23 cellular contexts compared by ENCODE assay signal in the genomic region with DNA sequence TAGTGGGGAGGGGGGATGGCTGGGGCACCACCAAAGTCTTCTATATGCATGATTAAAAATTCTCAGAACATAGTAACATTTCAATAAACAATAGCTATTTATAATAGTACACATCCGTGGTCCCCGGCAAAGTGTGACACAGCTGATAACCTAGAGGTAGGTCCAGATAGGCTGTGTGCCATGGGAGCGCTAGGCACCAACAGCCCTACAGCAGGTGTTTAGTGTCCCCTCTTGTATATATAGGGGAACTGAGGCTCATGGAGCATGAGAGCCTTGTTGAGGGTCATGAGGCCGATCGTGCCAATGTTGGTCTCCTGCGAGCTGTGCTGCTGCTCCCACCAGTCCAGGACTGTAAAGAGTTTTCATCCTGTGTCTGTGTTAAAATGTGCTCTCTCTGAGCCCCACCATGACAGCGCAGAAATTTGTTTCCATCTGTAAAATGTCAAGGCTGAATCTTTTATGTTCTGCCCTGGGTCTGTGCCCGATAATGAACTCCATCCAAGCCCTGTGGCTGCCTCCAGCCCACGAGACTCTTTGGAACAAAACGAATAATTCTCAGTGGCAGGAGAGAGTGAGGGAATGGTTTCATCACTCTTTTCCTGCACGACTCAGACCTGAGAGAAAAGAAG. TPM values are rescaled to one million over a fixed set of nuclear protein-coding genes. Genes with fewer than 3 reads are reported as not detected.
DNase-seq lines count a peak whose midpoint lies in the region; ATAC-seq and TF ChIP-seq lines count a peak whose summit lies in the region.
"Had no signal": no experiment of that assay in that cellular context is flagged by ENCODE, and none has a peak within 500 bp of the region (broad histone marks: within the 10 kb centered on the region; RNA-seq: fewer than 3 reads in every experiment).

No MANE protein-coding gene starts in this region.

- H3K9me3 ChIP-seq in hepatocyte (ENCODE audit: low read depth) = no peaks in the 10 kb centered on the region
- H3K9me3 ChIP-seq: BE2C, breast epithelium, left ventricle myocardium inferior had no signal

- no peak overlapping the region for H3K4me3 ChIP-seq in AG10803 (ENCODE audit: low read length)
- no peak overlapping the region for H3K4me3 ChIP-seq in hepatocyte
- H3K4me3 ChIP-seq in rectal smooth muscle tissue (ENCODE audit: low read length) = no peak overlapping the region
- H3K4me3 ChIP-seq: breast epithelium, left ventricle myocardium inferior, skin epidermis had no signal

- H3K27ac ChIP-seq in hepatocyte = no peak overlapping the region
- peak overlapping the region; percentile 65 for H3K27ac ChIP-seq in rectal smooth muscle tissue (ENCODE audit: low read depth, low read length)
- H3K27ac ChIP-seq: breast epithelium, left ventricle myocardium inferior, skin epidermis had no signal

- no peaks in the 10 kb centered on the region for H3K9me2 ChIP-seq in hepatocyte (replicated peaks; ENCODE audit: insufficient read depth)

- no peak overlapping the region for H2AFZ ChIP-seq in hepatocyte

- DNase-seq in AG10803 (ENCODE audit: low read depth) (peak; percentile 66), hepatocyte (ENCODE audit: low spot score) (peak; percentile 30), NCI-H748 (lab: John Stamatoyannopoulos, UW; ENCODE audit: unreplicated experiment) (no peak)
- DNase-seq: activated CD8-positive, alpha-beta memory T cell treated with anti-CD3 and anti-CD28 coated beads, Interleukin-2, amount 50 U/mL, for 48 hours; activated CD8-positive, alpha-beta T cell treated with anti-CD3 and anti-CD28 coated beads for 36 hours; BE2C; CD8-positive, alpha-beta T cell; left ventricle myocardium inferior; NCI-H146; NCI-H774; occipital lobe; retina; SIG-M5; stimulated activated naive B cell treated with anti-CD40 and anti-IgM and Interleukin-4, amounts not matched to agents 10 μg/mL and 1 μg/mL and 100 μg/mL, for 72 hours had no signal

- H3K9me3 Mint-ChIP-seq in brain = peaks cover 0 to 4% (median 0%) of the 10 kb centered on the region in 5 experiments
- H3K9me3 Mint-ChIP-seq: activated CD8-positive, alpha-beta T cell treated with anti-CD3 and anti-CD28 coated beads for 36 hours; activated naive CD4-positive, alpha-beta T cell treated with anti-CD3 and anti-CD28 coated beads, Interleukin-2, amount 50 U/mL, for 24 hours; CD8-positive, alpha-beta T cell; stimulated activated naive B cell treated with anti-CD40 and anti-IgM and Interleukin-4, amounts not matched to agents 10 μg/mL and 1 μg/mL and 100 μg/mL, for 72 hours; T-helper 2 cell treated with Interferon-gamma antibody and Interleukin-4, amounts not matched to agents 5 μg/mL and 100 μg/mL, for 36 hours had no signal

- peaks cover 18% of the 10 kb centered on the region for H3K4me1 Mint-ChIP-seq in brain

- peak overlapping the region in 3 of 5 experiments; percentile 31 to 80 (median 40) for H3K27ac Mint-ChIP-seq in brain
- H3K27ac Mint-ChIP-seq: activated CD8-positive, alpha-beta T cell treated with anti-CD3 and anti-CD28 coated beads for 36 hours; activated naive CD4-positive, alpha-beta T cell treated with anti-CD3 and anti-CD28 coated beads, Interleukin-2, amount 50 U/mL, for 24 hours; CD8-positive, alpha-beta T cell; stimulated activated naive B cell treated with anti-CD40 and anti-IgM and Interleukin-4, amounts not matched to agents 10 μg/mL and 1 μg/mL and 100 μg/mL, for 72 hours had no signal

- no peak overlapping the region for H3K9ac ChIP-seq in rectal smooth muscle tissue (ENCODE audit: low read length)

- no peaks in the 10 kb centered on the region for H3K27me3 Mint-ChIP-seq in brain

- H3K36me3 Mint-ChIP-seq in brain = no peaks in the 10 kb centered on the region
- H3K36me3 Mint-ChIP-seq: activated naive CD4-positive, alpha-beta T cell treated with anti-CD3 and anti-CD28 coated beads, Interleukin-2, amount 50 U/mL, for 24 hours; CD8-positive, alpha-beta T cell; stimulated activated naive B cell treated with anti-CD40 and anti-IgM and Interleukin-4, amounts not matched to agents 10 μg/mL and 1 μg/mL and 100 μg/mL, for 72 hours had no signal

- no peaks in the 10 kb centered on the region for H3K79me2 ChIP-seq in hepatocyte

- ATAC-seq in HG03432 (IDR thresholded peaks at IDR 0.05; ENCODE audit: unreplicated experiment) = no peak
- no peak for ATAC-seq in HG03520 (IDR thresholded peaks at IDR 0.05; ENCODE audit: unreplicated experiment)
- ATAC-seq in HG02840 (IDR thresholded peaks at IDR 0.05; ENCODE audit: low FRiP score, unreplicated experiment) = no peak

- no peak overlapping the region for H3K4me3 Mint-ChIP-seq in brain
- H3K4me3 Mint-ChIP-seq: activated CD8-positive, alpha-beta T cell treated with anti-CD3 and anti-CD28 coated beads for 36 hours; activated naive CD4-positive, alpha-beta T cell treated with anti-CD3 and anti-CD28 coated beads, Interleukin-2, amount 50 U/mL, for 24 hours; CD8-positive, alpha-beta T cell; stimulated activated naive B cell treated with anti-CD40 and anti-IgM and Interleukin-4, amounts not matched to agents 10 μg/mL and 1 μg/mL and 100 μg/mL, for 72 hours; T-helper 2 cell treated with Interferon-gamma antibody and Interleukin-4, amounts not matched to agents 5 μg/mL and 100 μg/mL, for 36 hours had no signal

- H3K36me3 ChIP-seq in hepatocyte (replicated peaks; ENCODE audit: insufficient read depth, low read depth) (no peaks in the 10 kb centered on the region), rectal smooth muscle tissue (ENCODE audit: control insufficient read depth, insufficient read depth, low read length) (no peaks in the 10 kb centered on the region)
- H3K36me3 ChIP-seq: BE2C, breast epithelium, left ventricle myocardium inferior had no signal

- no peak overlapping the region for H3K4me2 ChIP-seq in hepatocyte

- H3K4me1 ChIP-seq in hepatocyte (ENCODE audit: insufficient read depth) = peaks cover 6% of the 10 kb centered on the region
- H3K4me1 ChIP-seq in rectal smooth muscle tissue (ENCODE audit: control insufficient read depth, insufficient read depth, low read length) = peaks cover 20% of the 10 kb centered on the region
- H3K4me1 ChIP-seq: BE2C, breast epithelium had no signal

- H3K27me3 ChIP-seq in hepatocyte = no peaks in the 10 kb centered on the region
- no peaks in the 10 kb centered on the region for H3K27me3 ChIP-seq in rectal smooth muscle tissue (ENCODE audit: control insufficient read depth, insufficient read depth, low read length)
- H3K27me3 ChIP-seq: BE2C, breast epithelium had no signal

- TF ChIP-seq CTCF in AG10803 (conservative IDR thresholded peaks at IDR 0.05; ENCODE audit: low read length) (no peak), brain (conservative IDR thresholded peaks at IDR 0.05) (no peak), hepatocyte (IDR thresholded peaks at IDR 0.05; ENCODE audit: poor library complexity) (no peak)

- no peaks in the 10 kb centered on the region for H4K20me1 ChIP-seq in hepatocyte (ENCODE audit: insufficient read depth, poor library complexity, severe bottlenecking)

- WGBS in hepatocyte (ENCODE audit: low lambda C conversion rate, missing lambda C conversion rate) = 68% methylated on average over 11 of the region's 11 CpGs

RNA-seq across cellular contexts. Expression of a gene that starts 14.5 kb away (rescaled TPM):
- 13.0 TPM for polyA plus RNA-seq in brain (ENCODE audit: insufficient read depth, low read depth, low replicate concordance)
- total RNA-seq in hepatocyte = 3.3 and 8.5 TPM in 2 replicates
- polyA plus RNA-seq in hepatocyte = 16.0 and 16.9 TPM in 2 replicates
- total RNA-seq: activated CD8-positive, alpha-beta T cell treated with anti-CD3 and anti-CD28 coated beads for 36 hours; CD8-positive, alpha-beta T cell had no signal
